Comparison of ENCODE assay signal across 9 cellular contexts in the genomic region with DNA sequence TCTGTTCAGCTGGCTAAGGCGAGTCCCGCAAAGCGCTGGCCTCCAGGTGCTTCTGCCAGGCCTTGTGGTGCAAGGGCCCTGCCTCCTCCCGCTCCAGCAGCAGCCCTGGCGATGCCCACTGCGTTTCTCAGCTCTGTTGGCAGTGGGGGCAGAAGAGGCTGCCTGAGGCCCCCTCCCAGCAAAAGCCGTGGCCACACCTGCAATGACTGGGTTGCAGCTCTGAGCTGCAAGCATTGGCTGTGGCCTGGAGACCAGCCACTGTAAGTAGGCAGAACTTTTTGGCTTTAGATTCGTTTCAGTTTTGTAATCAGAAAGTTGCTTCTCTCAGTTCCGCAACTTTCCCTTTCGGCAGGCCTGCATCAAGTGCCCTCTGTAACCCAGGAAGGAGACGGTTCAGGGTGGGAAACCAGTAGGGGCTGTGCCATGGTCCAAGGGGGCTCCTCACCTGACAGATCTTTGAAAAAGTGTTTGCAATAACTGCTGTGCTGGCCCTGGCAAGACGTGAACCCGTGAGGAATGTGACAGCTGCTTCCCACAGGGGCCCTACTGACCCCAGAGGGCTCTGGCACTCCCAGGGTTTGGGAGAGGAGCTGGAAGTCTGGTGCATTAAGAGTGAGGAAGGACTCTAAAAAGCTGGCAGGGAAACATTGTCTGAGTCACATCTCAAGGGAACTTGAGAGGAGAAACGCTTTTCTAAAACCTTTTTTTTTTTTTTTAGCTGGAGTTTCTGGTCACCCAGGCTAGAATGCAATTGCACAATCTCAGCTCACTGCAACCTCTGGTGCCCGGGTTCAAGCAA. TPM values are rescaled to one million over a fixed set of nuclear protein-coding genes. Genes with fewer than 3 reads are reported as not detected.
DNase-seq lines count a peak whose midpoint lies in the region; ATAC-seq, FAIRE-seq and TF ChIP-seq lines count a peak whose summit lies in the region.
"Had no signal": no experiment of that assay in that cellular context is flagged by ENCODE, and none has a peak within 500 bp of the region (broad histone marks: within the 10 kb centered on the region; RNA-seq: fewer than 3 reads in every experiment).

No MANE protein-coding gene starts in this region.

- WGBS in pancreas, 2 donors = 67 to 68% methylated on average over 15 of the region's 15 CpGs

- H3K4me1 ChIP-seq in pancreas = no peaks in the 10 kb centered on the region
- no peaks in the 10 kb centered on the region for H3K4me1 ChIP-seq in effector memory CD4-positive, alpha-beta T cell (ENCODE audit: control insufficient read depth, insufficient read depth, low read length, poor library complexity, severe bottlenecking)

- H3K27me3 ChIP-seq in pancreas = no peaks in the 10 kb centered on the region
- no peaks in the 10 kb centered on the region for H3K27me3 ChIP-seq in effector memory CD4-positive, alpha-beta T cell (replicated peaks; ENCODE audit: control insufficient read depth, insufficient read depth, low read length, poor library complexity, severe bottlenecking)

- H3K27ac Mint-ChIP-seq in dendritic cell treated with granulocyte-macrophage colony-stimulating factor and Interleukin-4, amounts not matched to agents 40 ng/mL and 50 ng/mL, for 4 days = peak overlapping the region; percentile 78

- H3K27me3 Mint-ChIP-seq in dendritic cell treated with granulocyte-macrophage colony-stimulating factor and Interleukin-4, amounts not matched to agents 40 ng/mL and 50 ng/mL, for 4 days = peaks cover 29% of the 10 kb centered on the region

- peak; percentile 10 for DNase-seq in A172 (ENCODE audit: low spot score)
- DNase-seq in pancreas = no peak
- DNase-seq in NCI-H774 (lab: John Stamatoyannopoulos, UW) = no peak
- DNase-seq in effector memory CD4-positive, alpha-beta T cell = no peak
- DNase-seq in SW 1271 (lab: John Stamatoyannopoulos, UW) = no peak

- no peak overlapping the region for H3K4me3 ChIP-seq in pancreas
- H3K4me3 ChIP-seq in effector memory CD4-positive, alpha-beta T cell (ENCODE audit: insufficient read depth, low read depth, low read length, poor library complexity, severe bottlenecking) = no peak overlapping the region

- ATAC-seq in GM19463 (IDR thresholded peaks at IDR 0.05; ENCODE audit: unreplicated experiment) (peak; percentile 84), HG03571 (IDR thresholded peaks at IDR 0.05; ENCODE audit: unreplicated experiment) (peak; percentile 65), pancreas (peak in 3 of 4 donors; percentile 29 to 83 (median 59))

- TF ChIP-seq CTCF in pancreas (IDR thresholded peaks at IDR 0.05) = no peak

- peaks cover 26% of the 10 kb centered on the region for H3K4me1 Mint-ChIP-seq in dendritic cell treated with granulocyte-macrophage colony-stimulating factor and Interleukin-4, amounts not matched to agents 40 ng/mL and 50 ng/mL, for 4 days (ENCODE audit: low read depth)

- no peaks in the 10 kb centered on the region for H3K9me3 ChIP-seq in pancreas
- H3K9me3 ChIP-seq in effector memory CD4-positive, alpha-beta T cell (ENCODE audit: control insufficient read depth, low read length) = no peaks in the 10 kb centered on the region

- H3K36me3 Mint-ChIP-seq in dendritic cell treated with granulocyte-macrophage colony-stimulating factor and Interleukin-4, amounts not matched to agents 40 ng/mL and 50 ng/mL, for 4 days (ENCODE audit: low read depth) = no peaks in the 10 kb centered on the region

- H3K36me3 ChIP-seq in pancreas = no peaks in the 10 kb centered on the region
- H3K36me3 ChIP-seq in effector memory CD4-positive, alpha-beta T cell (ENCODE audit: control insufficient read depth, insufficient read depth, low read length) = no peaks in the 10 kb centered on the region

- no peaks in the 10 kb centered on the region for H3K9me3 Mint-ChIP-seq in dendritic cell treated with granulocyte-macrophage colony-stimulating factor and Interleukin-4, amounts not matched to agents 40 ng/mL and 50 ng/mL, for 4 days

- intact Hi-C loops in dendritic cell treated with granulocyte-macrophage colony-stimulating factor and Interleukin-4, amounts not matched to agents 40 ng/mL and 50 ng/mL, for 4 days (cut with micrococcal nuclease) = loop anchor here (2.0 to 5.0 kb wide), 2 partner anchors 54 to 169 kb away; a partner anchor contains a TSS
- intact Hi-C loops in pancreas (cut with DNase I) = loop anchor here in 1 of 3 donors (5.0 kb wide), 1 partner anchor 801 kb away; no protein-coding TSS in a partner anchor

- peak overlapping the region in 1 of 4 donors; percentile 33 for H3K27ac ChIP-seq in pancreas
- no peak overlapping the region for H3K27ac ChIP-seq in effector memory CD4-positive, alpha-beta T cell (ENCODE audit: insufficient read depth, low read length, poor library complexity, severe bottlenecking)
- H3K27ac ChIP-seq: C4-2B had no signal

- peak overlapping the region; percentile 60 for H3K4me3 Mint-ChIP-seq in dendritic cell treated with granulocyte-macrophage colony-stimulating factor and Interleukin-4, amounts not matched to agents 40 ng/mL and 50 ng/mL, for 4 days

- no peak for FAIRE-seq in pancreas (lab: Jason Lieb, UNC)

RNA-seq across cellular contexts. Expression of a gene that starts 54.5 kb away (rescaled TPM):
- total RNA-seq in A172 (2014; rRNA removed; shearing (Covaris generic)) = 25.3 and 27.3 TPM in 2 replicates
- 10 to 100 TPM; 28.6 to 48.9 (median 40.4) TPM for total RNA-seq in pancreas
- 10 to 100 TPM; 19.7 to 29.0 TPM for polyA plus RNA-seq in pancreas
